In genomic region chr2:75130171-75130570, GRCh38 we compare ENCODE assay signal across 1 cellular context.
TF ChIP-seq lines count a peak whose summit lies in the region.

No MANE protein-coding gene starts in this region.

TF ChIP-seq in GM23338, 12 proteins besides CTCF, POLR2A, EP300 and RAD21 (continued from another document):
- TF ChIP-seq REST (IDR thresholded peaks at IDR 0.05; ENCODE audit: unreplicated experiment) (no peak), CREB1 (CRISPR knock-in tag; IDR thresholded peaks at IDR 0.05; ENCODE audit: low read depth) (no peak), POLR2AphosphoS5 (IDR thresholded peaks at IDR 0.05; ENCODE audit: low read depth) (no peak), ETS1 (IDR thresholded peaks at IDR 0.05) (no peak), ZNF462 (CRISPR knock-in tag; IDR thresholded peaks at IDR 0.05) (no peak)
